Comparison of ENCODE assay signal across 15 cellular contexts in the genomic region with DNA sequence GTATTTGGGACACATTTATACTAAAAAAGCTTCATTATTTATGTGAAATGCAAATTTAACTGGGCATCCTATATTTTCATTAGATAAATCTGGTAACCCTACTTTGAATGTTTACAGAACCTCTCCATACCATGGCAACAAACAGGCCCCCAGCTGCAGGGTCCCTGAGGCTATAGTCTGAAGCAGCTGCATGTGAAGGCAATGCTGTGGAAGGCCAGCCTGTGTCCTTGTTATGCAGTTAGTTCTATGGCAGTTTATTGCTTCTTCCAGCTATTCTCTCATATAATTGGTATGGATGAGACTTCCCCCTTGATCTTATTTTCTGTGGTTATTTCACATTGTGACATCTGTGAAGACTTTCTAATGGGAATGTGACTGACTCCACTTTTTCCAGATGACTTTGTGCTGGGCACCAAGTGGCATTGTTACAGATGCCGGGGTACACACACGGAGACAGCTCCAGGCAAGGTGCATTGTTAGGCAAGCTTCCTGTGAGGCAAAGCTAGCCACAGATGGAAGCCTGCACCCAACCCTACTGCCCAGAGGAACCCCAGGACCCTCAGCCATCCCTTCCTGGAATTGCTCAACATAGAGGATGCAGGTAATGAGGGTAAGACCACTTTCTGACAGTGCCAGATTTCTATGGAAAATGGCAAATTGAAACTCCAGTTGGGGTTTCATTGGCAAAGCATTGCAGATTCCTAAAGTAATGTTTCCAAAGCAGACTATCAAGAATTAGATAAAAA. TPM values are rescaled to one million over a fixed set of nuclear protein-coding genes. Genes with fewer than 3 reads are reported as not detected.
A peak's percentile ranks its signal among the peaks of the same experiment; 100 is the strongest.
DNase-seq lines count a peak whose midpoint lies in the region; ATAC-seq and TF ChIP-seq lines count a peak whose summit lies in the region.
"Had no signal": no experiment of that assay in that cellular context is flagged by ENCODE, and none has a peak within 500 bp of the region (broad histone marks: within the 10 kb centered on the region; RNA-seq: fewer than 3 reads in every experiment).

No MANE protein-coding gene starts in this region.

- WGBS in psoas muscle, 3 donors, result 74 to 83% (median 80%) methylated on average over 2 of the region's 2 CpGs

- H3K36me3 ChIP-seq in psoas muscle (ENCODE audit: insufficient read depth in 1 of 2, low read depth in 1 of 2), result no peaks in the 10 kb centered on the region
- H3K36me3 ChIP-seq: BLaER1 had no signal

- no peaks in the 10 kb centered on the region for H3K4me1 ChIP-seq in psoas muscle
- H3K4me1 ChIP-seq: BLaER1 had no signal

- no peaks in the 10 kb centered on the region for H3K36me3 Mint-ChIP-seq in type B pancreatic cell
- H3K36me3 Mint-ChIP-seq: CD14-positive monocyte; CD4-positive, alpha-beta memory T cell had no signal

- no peaks in the 10 kb centered on the region for H3K9me3 Mint-ChIP-seq in type B pancreatic cell

- no peak overlapping the region for H3K4me3 Mint-ChIP-seq in type B pancreatic cell
- H3K4me3 Mint-ChIP-seq: CD14-positive monocyte; CD4-positive, alpha-beta memory T cell had no signal

- H3K4me3 ChIP-seq in psoas muscle, result no peak overlapping the region
- H3K4me3 ChIP-seq: BLaER1, GM23248 had no signal

- H3K4me1 Mint-ChIP-seq in type B pancreatic cell (ENCODE audit: unreplicated experiment), result no peaks in the 10 kb centered on the region
- H3K4me1 Mint-ChIP-seq: CD14-positive monocyte had no signal

- H3K27me3 ChIP-seq in psoas muscle (ENCODE audit: insufficient read depth in 3 of 3, low read length in 2 of 3), result peaks cover 0 to under 1% (median 0%) of the 10 kb centered on the region in 3 donors
- H3K27me3 ChIP-seq: BLaER1 had no signal

- no peaks in the 10 kb centered on the region for H3K27me3 Mint-ChIP-seq in type B pancreatic cell

- intact Hi-C loops in psoas muscle (cut with DNase I), result no loop called here

- TF ChIP-seq CTCF in type B pancreatic cell (conservative IDR thresholded peaks at IDR 0.05) (no peak), psoas muscle (IDR thresholded peaks at IDR 0.05) (no peak)

- peak; percentile 7 for DNase-seq in NCI-H748 (lab: John Stamatoyannopoulos, UW; ENCODE audit: unreplicated experiment)
- DNase-seq in NCI-H748 treated with DMSO at 0.1 percent for 48 hours (lab: John Stamatoyannopoulos, UW), result no peak
- DNase-seq in NCI-H345 (lab: John Stamatoyannopoulos, UW), result peak; percentile 30
- peak; percentile 41 for DNase-seq in RPMI7951 (ENCODE audit: low read depth)
- no peak for DNase-seq in type B pancreatic cell (ENCODE audit: extremely low spot score, unreplicated experiment)
- no peak for DNase-seq in T-helper 9 cell
- no peak for DNase-seq in psoas muscle
- no peak for DNase-seq in ecto neural progenitor cell (ENCODE audit: low spot score)
- DNase-seq: 8988T; Calu3; CD4-positive, alpha-beta memory T cell; GM23248; HCEC 1CT had no signal

- no peak overlapping the region for H3K27ac ChIP-seq in psoas muscle
- H3K27ac ChIP-seq: BLaER1, GM23248 had no signal

- no peak for ATAC-seq in psoas muscle

- H3K9me3 ChIP-seq in psoas muscle, result no peaks in the 10 kb centered on the region

- H3K27ac Mint-ChIP-seq in type B pancreatic cell, result peak overlapping the region; percentile 33
- H3K27ac Mint-ChIP-seq: CD14-positive monocyte; CD4-positive, alpha-beta memory T cell had no signal

RNA-seq across cellular contexts. Expression of a gene that starts 49.6 kb away (rescaled TPM):
- total RNA-seq in RPMI7951 (2014; rRNA removed; shearing (Covaris generic)), result 34.8 and 38.6 TPM in 2 replicates
- total RNA-seq in type B pancreatic cell (ENCODE audit: low replicate concordance) (5.2 and 31.6 TPM in 2 replicates), psoas muscle (1 to 10 TPM in 1 of 4 donors, under 1 TPM in 2, not detected in 1; 0.24 to 3.3 (median 0.68) TPM)
- under 1 TPM in 2 of 3 donors, not detected in 1; 0.01 to 0.09 TPM for polyA plus RNA-seq in psoas muscle
- total RNA-seq: Calu3 had no signal
- polyA plus RNA-seq: CD14-positive monocyte had no signal

Comparison
In these comparisons a context has a peak if more than half of its experiments do, and no peak if none do; other contexts are left out.
1. DNase-seq: peak in NCI-H748 (single experiment), NCI-H345 (single experiment) and RPMI7951 (single experiment); none in NCI-H748 treated with DMSO at 0.1 percent for 48 hours (single experiment), type B pancreatic cell (single experiment), T-helper 9 cell (single experiment), psoas muscle (0 of 2) and ecto neural progenitor cell (single experiment).